Comparison of ENCODE assay signal across 11 cellular contexts in genomic region chr4:113645771-113646455, GRCh38.
DNase-seq lines count a peak whose midpoint lies in the region; ATAC-seq and TF ChIP-seq lines count a peak whose summit lies in the region.
"Had no signal": no experiment of that assay in that cellular context is flagged by ENCODE, and none has a peak within 500 bp of the region (broad histone marks: within the 10 kb centered on the region; RNA-seq: fewer than 3 reads in every experiment).

No MANE protein-coding gene starts in this region.

- peak overlapping the region in 2 of 3 donors; percentile 8 to 44 for H3K27ac ChIP-seq in right lobe of liver

- no peaks in the 10 kb centered on the region for H3K27me3 ChIP-seq in right lobe of liver
- H3K27me3 ChIP-seq: spleen had no signal

- TF ChIP-seq POLR2A in right lobe of liver (IDR thresholded peaks at IDR 0.05) = no peak

- peaks cover 0 to 34% (median 11%) of the 10 kb centered on the region in 4 donors for H3K4me1 ChIP-seq in right lobe of liver

- intact Hi-C loops in right lobe of liver (cut with DNase I) = no loop called here

- ATAC-seq in right lobe of liver (peak; percentile 73 to 86 (median 84)), HG03280 (IDR thresholded peaks at IDR 0.05; ENCODE audit: unreplicated experiment) (no peak), GM19328 (IDR thresholded peaks at IDR 0.05; ENCODE audit: unreplicated experiment) (no peak), HG03571 (IDR thresholded peaks at IDR 0.05; ENCODE audit: unreplicated experiment) (no peak)

- TF ChIP-seq CTCF in choroid plexus epithelial cell (conservative IDR thresholded peaks at IDR 0.05; ENCODE audit: low read depth, low read length) (no peak), right lobe of liver (IDR thresholded peaks at IDR 0.05) (no peak)

- no peaks in the 10 kb centered on the region for H3K9me3 ChIP-seq in right lobe of liver
- H3K9me3 ChIP-seq: spleen had no signal

- DNase-seq in AG20443 (ENCODE audit: low spot score) (peak; percentile 36), HuH-7 (ENCODE audit: low spot score) (peak; percentile 20), choroid plexus epithelial cell (ENCODE audit: low read depth) (peak; percentile 50), right lobe of liver (no peak), NCI-H524 (lab: John Stamatoyannopoulos, UW) (no peak)
- DNase-seq: KG1, spleen had no signal

- WGBS in right lobe of liver (ENCODE audit: insufficient coverage, low coverage, low lambda C conversion rate, missing lambda C conversion rate) = 62% methylated on average over 5 of the region's 5 CpGs

- no peaks in the 10 kb centered on the region for H3K36me3 ChIP-seq in right lobe of liver
- H3K36me3 ChIP-seq: spleen had no signal

- H3K4me3 ChIP-seq in choroid plexus epithelial cell (ENCODE audit: low read depth, low read length) (no peak overlapping the region), right lobe of liver (no peak overlapping the region)
- H3K4me3 ChIP-seq: GM12878, spleen had no signal

Comparison
In these comparisons a context has a peak if more than half of its experiments do, and no peak if none do; other contexts are left out.
1. DNase-seq: peak in AG20443 (single experiment), HuH-7 (single experiment) and choroid plexus epithelial cell (single experiment); none in right lobe of liver (0 of 3) and NCI-H524 (0 of 2).
2. ATAC-seq: peak in right lobe of liver (4 of 4); none in HG03280 (single experiment), GM19328 (single experiment) and HG03571 (single experiment).